1 cellular context compared by ENCODE assay signal in the genomic region with DNA sequence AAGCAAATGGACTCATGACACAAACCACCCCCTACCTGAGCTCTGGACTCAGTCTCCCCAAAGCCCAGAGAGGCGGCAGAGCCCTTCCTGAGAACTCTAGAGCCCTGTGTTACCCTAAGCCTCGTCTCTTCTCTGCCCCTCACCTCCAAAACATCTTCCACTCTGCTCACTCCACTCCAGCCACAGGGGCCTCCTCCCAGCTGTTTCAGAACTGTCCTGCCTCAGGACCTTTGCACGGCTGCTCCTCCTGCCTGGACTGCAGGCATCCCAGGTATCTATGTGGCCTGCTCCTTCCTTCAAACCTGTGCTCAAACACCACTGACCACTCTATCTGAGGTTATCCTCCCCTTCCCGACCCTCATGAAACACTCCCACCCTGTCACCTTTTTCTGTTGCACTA.
TF ChIP-seq lines count a peak whose summit lies in the region.

No MANE protein-coding gene starts in this region.

TF ChIP-seq in K562, 482 proteins besides CTCF, POLR2A, EP300 and RAD21 (continued from another document):
- TF ChIP-seq PKNOX1 (IDR thresholded peaks at IDR 0.05): no peak
- TF ChIP-seq PURB (CRISPR knock-in tag; IDR thresholded peaks at IDR 0.05; ENCODE audit: low read depth): no peak
- peak; percentile 80 for TF ChIP-seq BCOR (IDR thresholded peaks at IDR 0.05)
- no peak for TF ChIP-seq ZNF354B (CRISPR knock-in tag; IDR thresholded peaks at IDR 0.05)
- no peak for TF ChIP-seq FOS (IDR thresholded peaks at IDR 0.05; ENCODE audit: extremely low read depth, insufficient read length)
- no peak for TF ChIP-seq NR3C1 (CRISPR knock-in tag; IDR thresholded peaks at IDR 0.05)
- TF ChIP-seq, protein P1, sequence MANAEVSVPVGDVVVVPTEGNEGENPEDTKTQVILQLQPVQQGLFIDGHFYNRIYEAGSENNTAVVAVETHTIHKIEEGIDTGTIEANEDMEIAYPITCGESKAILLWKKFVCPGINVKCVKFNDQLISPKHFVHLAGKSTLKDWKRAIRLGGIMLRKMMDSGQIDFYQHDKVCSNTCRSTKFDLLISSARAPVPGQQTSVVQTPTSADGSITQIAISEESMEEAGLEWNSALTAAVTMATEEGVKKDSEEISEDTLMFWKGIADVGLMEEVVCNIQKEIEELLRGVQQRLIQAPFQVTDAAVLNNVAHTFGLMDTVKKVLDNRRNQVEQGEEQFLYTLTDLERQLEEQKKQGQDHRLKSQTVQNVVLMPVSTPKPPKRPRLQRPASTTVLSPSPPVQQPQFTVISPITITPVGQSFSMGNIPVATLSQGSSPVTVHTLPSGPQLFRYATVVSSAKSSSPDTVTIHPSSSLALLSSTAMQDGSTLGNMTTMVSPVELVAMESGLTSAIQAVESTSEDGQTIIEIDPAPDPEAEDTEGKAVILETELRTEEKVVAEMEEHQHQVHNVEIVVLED (CRISPR knock-in tag; IDR thresholded peaks at IDR 0.05): no peak
- TF ChIP-seq NR1H2 (CRISPR knock-in tag; IDR thresholded peaks at IDR 0.05): no peak
- no peak for TF ChIP-seq CAMTA2 (CRISPR knock-in tag; conservative IDR thresholded peaks at IDR 0.05)
